ENCODE assay signal across 19 cellular contexts in genomic region chr9:131112374-131113159, GRCh38. TPM values are rescaled to one million over a fixed set of nuclear protein-coding genes. Genes with fewer than 3 reads are reported as not detected.
DNase-seq lines count a peak whose midpoint lies in the region; ATAC-seq, FAIRE-seq and TF ChIP-seq lines count a peak whose summit lies in the region.
"Had no signal": no experiment of that assay in that cellular context is flagged by ENCODE, and none has a peak within 500 bp of the region (broad histone marks: within the 10 kb centered on the region; RNA-seq: fewer than 3 reads in every experiment).

No MANE protein-coding gene starts in this region.

- H3K36me3 Mint-ChIP-seq in type B pancreatic cell, result peaks cover 3% of the 10 kb centered on the region

- no peaks in the 10 kb centered on the region for H3K79me2 ChIP-seq in HepG2 (ENCODE audit: insufficient read depth, low read length)

- TF ChIP-seq POLR2A in HepG2 (IDR thresholded peaks at IDR 0.05; ENCODE audit: insufficient read depth in 1 of 2, low read depth in 2 of 2, low read length in 2 of 2), result no peak

- H3K4me2 ChIP-seq in HepG2 (ENCODE audit: low read depth, low read length), result 0 out of 2 replicates have a peak overlapping the region, but pooled peaks have one; percentile 53
- H3K4me2 ChIP-seq: BLaER1 treated with 17β-estradiol and CSF1 and Interleukin-3, amounts not matched to agents 10 nM and 100 nM had no signal

- ATAC-seq in HepG2 (no peak), GM19455 (IDR thresholded peaks at IDR 0.05; ENCODE audit: unreplicated experiment) (no peak)
- ATAC-seq: lower lobe of right lung had no signal

- H3K27me3 ChIP-seq in HUES64 (ENCODE audit: insufficient read depth, low read length) (no peaks in the 10 kb centered on the region), HepG2 (ENCODE audit: control insufficient read depth in 1 of 2, insufficient read depth in 2 of 2, low read length in 2 of 2) (peaks cover 0 to 3% of the 10 kb centered on the region in 2 experiments; a peak in 1 of 5 replicates)
- H3K27me3 ChIP-seq: adrenal gland; BLaER1 treated with 17β-estradiol and CSF1 and Interleukin-3, amounts not matched to agents 10 nM and 100 nM; SJSA1; upper lobe of left lung had no signal

- TF ChIP-seq EP300 in HepG2 (IDR thresholded peaks at IDR 0.05; ENCODE audit: low read depth in 2 of 2, low read length in 2 of 2) (no peak), HepG2 (CRISPR knock-in tag; IDR thresholded peaks at IDR 0.05; ENCODE audit: borderline replicate concordance) (no peak)

- no peak for FAIRE-seq in HepG2 (lab: Jason Lieb, UNC)

- H3K4me1 ChIP-seq in HUES64 (ENCODE audit: insufficient read depth, low read length) (peaks cover 11% of the 10 kb centered on the region), HepG2 (ENCODE audit: insufficient read depth, low read length) (peaks cover 17% of the 10 kb centered on the region)
- H3K4me1 ChIP-seq: adrenal gland, lower lobe of right lung, SJSA1 had no signal

- TSS peak; percentile 31 for BruUV-seq in HepG2 (replicated peaks; lab: Mats Ljungman, UMichigan)

- peak overlapping the region; percentile 42; the same call in 1 of the 2 replicates for H3K9ac ChIP-seq in HUES64 (ENCODE audit: low read depth, low read length)
- H3K9ac ChIP-seq in HepG2 (ENCODE audit: insufficient read depth, low read depth, low read length), result no peak overlapping the region; the same call in 1 of the 2 replicates
- H3K9ac ChIP-seq: BLaER1 treated with 17β-estradiol and CSF1 and Interleukin-3, amounts not matched to agents 10 nM and 100 nM had no signal

- H3K4me3 ChIP-seq in HUES64 (ENCODE audit: low read length) (no peak overlapping the region), HepG2 (replicated peaks in 1 of 3; ENCODE audit: insufficient read depth in 1 of 3, low read depth in 2 of 3, low read length in 3 of 3) (no peak overlapping the region)
- H3K4me3 ChIP-seq: adrenal gland; BLaER1 treated with 17β-estradiol and CSF1 and Interleukin-3, amounts not matched to agents 10 nM and 100 nM; coronary artery; lower lobe of right lung; SJSA1; upper lobe of left lung had no signal

- intact Hi-C loops in HepG2 (cut with micrococcal nuclease; ENCODE audit: unreplicated experiment), result no loop called here

- H3K9me3 Mint-ChIP-seq in type B pancreatic cell, result no peaks in the 10 kb centered on the region
- H3K9me3 Mint-ChIP-seq: activated CD4-positive, alpha-beta memory T cell treated with anti-CD3 and anti-CD28 coated beads, Interleukin-2, amount 10 ng/mL, durations not matched to agents 7 days and 5 days had no signal

- H3K27ac Mint-ChIP-seq in type B pancreatic cell, result peak overlapping the region; percentile 100
- H3K27ac Mint-ChIP-seq: activated CD4-positive, alpha-beta memory T cell treated with anti-CD3 and anti-CD28 coated beads, Interleukin-2, amount 10 ng/mL, durations not matched to agents 7 days and 5 days had no signal

- in situ Hi-C loops in HepG2 (cut with HindIII; ENCODE audit: extremely low pct_ligation_motif_present, low pct_unique_long_range_greater_than_20kb), result no loop called here

- H3K27ac ChIP-seq in HUES64 (ENCODE audit: low read depth, low read length), result peak overlapping the region; percentile 85
- no peak overlapping the region for H3K27ac ChIP-seq in HepG2 (ENCODE audit: extremely low read length, insufficient read depth, low read length)
- H3K27ac ChIP-seq: adrenal gland; BLaER1 treated with 17β-estradiol and CSF1 and Interleukin-3, amounts not matched to agents 10 nM and 100 nM; lower lobe of right lung; SJSA1 had no signal

- no peaks in the 10 kb centered on the region for H4K20me1 ChIP-seq in HepG2 (ENCODE audit: insufficient read depth, low read length)
- H4K20me1 ChIP-seq: BLaER1 treated with 17β-estradiol and CSF1 and Interleukin-3, amounts not matched to agents 10 nM and 100 nM had no signal

- TF ChIP-seq CTCF in HepG2 (CRISPR knock-in tag; IDR thresholded peaks at IDR 0.05), result no peak
- no peak for TF ChIP-seq CTCF in type B pancreatic cell (conservative IDR thresholded peaks at IDR 0.05)

- 93% methylated on average over 23 of the region's 23 CpGs for WGBS in HUES64
- 96% methylated on average over 22 of the region's 23 CpGs for WGBS in HepG2 (ENCODE audit: low lambda C conversion rate)

- H3K4me3 Mint-ChIP-seq in type B pancreatic cell, result peak overlapping the region; percentile 51
- H3K4me3 Mint-ChIP-seq: activated CD4-positive, alpha-beta memory T cell treated with anti-CD3 and anti-CD28 coated beads, Interleukin-2, amount 10 ng/mL, durations not matched to agents 7 days and 5 days had no signal

- H3K36me3 ChIP-seq in HUES64 (ENCODE audit: insufficient read depth, low read length), result peaks cover 53% of the 10 kb centered on the region
- no peaks in the 10 kb centered on the region; a peak in 1 of 5 replicates for H3K36me3 ChIP-seq in HepG2 (replicated peaks in 1 of 2; ENCODE audit: control insufficient read depth in 1 of 2, insufficient read depth in 2 of 2, low read length in 2 of 2)
- H3K36me3 ChIP-seq: adrenal gland; BLaER1 treated with 17β-estradiol and CSF1 and Interleukin-3, amounts not matched to agents 10 nM and 100 nM; lower lobe of right lung; SJSA1; upper lobe of left lung had no signal

- POLR2A ChIA-PET in HepG2 (lab: Yijun Ruan, JAX), result interaction anchor here (1.8 to 3.2 kb wide), 2 partner anchors 11 to 13 kb away, joined by 8 to 15 read pairs; partner anchors contain the start of gene NUP214

- CTCF ChIA-PET in HepG2 (lab: Yijun Ruan, JAX; ENCODE audit: low intra/inter-chr PET ratio, low total read pairs), result no interaction called here

- DNase-seq in dermis blood vessel endothelial cell (peak; percentile 34), HepG2 (ENCODE audit: low spot score) (no peak), type B pancreatic cell (ENCODE audit: extremely low spot score, unreplicated experiment) (no peak), SKM-1 (lab: John Stamatoyannopoulos, UW; ENCODE audit: unreplicated experiment) (no peak), DMS153 treated with DMSO at 0.1 percent for 48 hours (lab: John Stamatoyannopoulos, UW; ENCODE audit: unreplicated experiment) (no peak)
- DNase-seq: activated CD4-positive, alpha-beta memory T cell treated with anti-CD3 and anti-CD28 coated beads, Interleukin-2, amount 10 ng/mL, durations not matched to agents 7 days and 5 days; DMS153; KG1; lower lobe of right lung; NCI-H1417; NCI-H446 treated with DMSO at 0.1 percent for 48 hours; stimulated activated CD4-positive, alpha-beta T cell treated with anti-CD3 and anti-CD28 coated beads, Interleukin-4, amount 100 ng/mL, for 24 hours; upper lobe of left lung had no signal

- peaks cover 9% of the 10 kb centered on the region for H3K4me1 Mint-ChIP-seq in type B pancreatic cell (ENCODE audit: unreplicated experiment)
- H3K4me1 Mint-ChIP-seq: activated CD4-positive, alpha-beta memory T cell treated with anti-CD3 and anti-CD28 coated beads, Interleukin-2, amount 10 ng/mL, durations not matched to agents 7 days and 5 days had no signal

- no peaks in the 10 kb centered on the region for H3K27me3 Mint-ChIP-seq in type B pancreatic cell

- H3K9me3 ChIP-seq in HUES64 (ENCODE audit: insufficient read depth, low read depth, low read length) (no peaks in the 10 kb centered on the region), HepG2 (ENCODE audit: low read length) (no peaks in the 10 kb centered on the region)
- H3K9me3 ChIP-seq: adrenal gland; BLaER1 treated with 17β-estradiol and CSF1 and Interleukin-3, amounts not matched to agents 10 nM and 100 nM; lower lobe of right lung; SJSA1; upper lobe of left lung had no signal

- TF ChIP-seq RAD21 in HepG2 (CRISPR knock-in tag; IDR thresholded peaks at IDR 0.05), result no peak

- no peak overlapping the region for H2AFZ ChIP-seq in HepG2 (ENCODE audit: low read length)

RNA-seq across cellular contexts. Expression of gene NUP214, which starts 12.8 kb away (rescaled TPM):
- polyA plus RNA-seq in HUES64 (2013, experiment 1 of 2), result 21.1 TPM
- polyA plus RNA-seq in HUES64 (2013, experiment 2 of 2), result 21.9 TPM
- total RNA-seq in dermis blood vessel endothelial cell, result 15.3 and 19.1 TPM in 2 replicates
- 16.0 and 30.5 TPM in 2 replicates for total RNA-seq in HepG2 (2016; rRNA removed; fragmentation: Illumina TruSeq; extraction: Trizol)
- 12.8 and 14.4 TPM in 2 replicates for total RNA-seq in HepG2 (2016; cell fraction: cytosol; rRNA removed; fragmentation: Illumina TruSeq; extraction: Trizol; ENCODE audit: low read depth)
- 14.2 and 21.5 TPM in 2 replicates for total RNA-seq in HepG2 (2016; cell fraction: insoluble cytoplasmic fraction; rRNA removed; fragmentation: Illumina TruSeq; extraction: Trizol)
- total RNA-seq in HepG2 (2016; cell fraction: membrane; rRNA removed; fragmentation: Illumina TruSeq; extraction: Trizol), result 16.6 and 17.1 TPM in 2 replicates
- 42.9 and 48.9 TPM in 2 replicates for total RNA-seq in HepG2 (2016; cell fraction: nucleus; rRNA removed; fragmentation: Illumina TruSeq; extraction: Trizol)
- 8.4 and 9.4 TPM in 2 replicates for polyA plus RNA-seq in HepG2 (2011; rRNA removed)
- polyA plus RNA-seq in HepG2 (2011; cell fraction: cytosol; rRNA removed), result 5.4 and 5.8 TPM in 2 replicates
- 22.0 and 28.1 TPM in 2 replicates for polyA plus RNA-seq in HepG2 (2011; cell fraction: nucleus; rRNA removed)
- polyA plus RNA-seq in HepG2 (2012), result 12.2 and 18.8 TPM in 2 replicates
- 6.8 and 7.2 TPM in 2 replicates for polyA plus RNA-seq in HepG2 (2016; cell fraction: cytosol; fragmentation: Illumina TruSeq; extraction: Trizol; ENCODE audit: low read depth)
- polyA plus RNA-seq in HepG2 (2016; cell fraction: insoluble cytoplasmic fraction; fragmentation: Illumina TruSeq; extraction: Trizol; ENCODE audit: low read depth), result 27.0 TPM in 2 replicates
- polyA plus RNA-seq in HepG2 (2016; cell fraction: membrane; fragmentation: Illumina TruSeq; extraction: Trizol; ENCODE audit: low read depth), result 6.4 and 9.3 TPM in 2 replicates
- 38.4 and 46.4 TPM in 2 replicates for polyA plus RNA-seq in HepG2 (2016; cell fraction: nucleus; fragmentation: Illumina TruSeq; extraction: Trizol; ENCODE audit: insufficient read depth, low read depth)
- 35.2 and 116 TPM in 2 replicates for polyA minus RNA-seq in HepG2 (2011; rRNA and poly(A)+ RNA removed; ENCODE audit: low replicate concordance)
- polyA minus RNA-seq in HepG2 (2011; cell fraction: cytosol; rRNA and poly(A)+ RNA removed), result 12.6 and 17.9 TPM in 2 replicates
- 52.3 and 53.4 TPM in 2 replicates for polyA minus RNA-seq in HepG2 (2011; cell fraction: nucleus; rRNA and poly(A)+ RNA removed)
- 51.0 and 67.1 TPM in 2 replicates for total RNA-seq in type B pancreatic cell (ENCODE audit: low replicate concordance)

RNA-seq across cellular contexts. Expression of gene AIF1L, which starts 16.2 kb away (rescaled TPM):
- 99.3 TPM for polyA plus RNA-seq in HUES64 (2013, experiment 1 of 2)
- 99.3 TPM for polyA plus RNA-seq in HUES64 (2013, experiment 2 of 2)
- total RNA-seq in dermis blood vessel endothelial cell, result 15.3 and 26.4 TPM in 2 replicates
- 36.5 and 42.7 TPM in 2 replicates for total RNA-seq in HepG2 (2016; rRNA removed; fragmentation: Illumina TruSeq; extraction: Trizol)
- total RNA-seq in HepG2 (2016; cell fraction: cytosol; rRNA removed; fragmentation: Illumina TruSeq; extraction: Trizol; ENCODE audit: low read depth), result 6.6 and 7.0 TPM in 2 replicates
- total RNA-seq in HepG2 (2016; cell fraction: insoluble cytoplasmic fraction; rRNA removed; fragmentation: Illumina TruSeq; extraction: Trizol), result 34.7 and 36.0 TPM in 2 replicates
- 23.1 and 24.2 TPM in 2 replicates for total RNA-seq in HepG2 (2016; cell fraction: membrane; rRNA removed; fragmentation: Illumina TruSeq; extraction: Trizol)
- total RNA-seq in HepG2 (2016; cell fraction: nucleus; rRNA removed; fragmentation: Illumina TruSeq; extraction: Trizol), result 18.6 and 21.4 TPM in 2 replicates
- 12.1 and 12.4 TPM in 2 replicates for polyA plus RNA-seq in HepG2 (2011; rRNA removed)
- 9.1 and 9.5 TPM in 2 replicates for polyA plus RNA-seq in HepG2 (2011; cell fraction: cytosol; rRNA removed)
- 9.2 and 9.6 TPM in 2 replicates for polyA plus RNA-seq in HepG2 (2011; cell fraction: nucleus; rRNA removed)
- polyA plus RNA-seq in HepG2 (2012), result 9.9 and 10.9 TPM in 2 replicates
- polyA plus RNA-seq in HepG2 (2016; cell fraction: cytosol; fragmentation: Illumina TruSeq; extraction: Trizol; ENCODE audit: low read depth), result 12.3 and 14.5 TPM in 2 replicates
- polyA plus RNA-seq in HepG2 (2016; cell fraction: insoluble cytoplasmic fraction; fragmentation: Illumina TruSeq; extraction: Trizol; ENCODE audit: low read depth), result 40.5 and 48.2 TPM in 2 replicates
- polyA plus RNA-seq in HepG2 (2016; cell fraction: membrane; fragmentation: Illumina TruSeq; extraction: Trizol; ENCODE audit: low read depth), result 21.8 and 26.9 TPM in 2 replicates
- 29.8 and 37.4 TPM in 2 replicates for polyA plus RNA-seq in HepG2 (2016; cell fraction: nucleus; fragmentation: Illumina TruSeq; extraction: Trizol; ENCODE audit: insufficient read depth, low read depth)
- 17.7 and 21.6 TPM in 2 replicates for polyA minus RNA-seq in HepG2 (2011; rRNA and poly(A)+ RNA removed; ENCODE audit: low replicate concordance)
- 8.5 and 8.7 TPM in 2 replicates for polyA minus RNA-seq in HepG2 (2011; cell fraction: cytosol; rRNA and poly(A)+ RNA removed)
- 5.8 and 6.1 TPM in 2 replicates for polyA minus RNA-seq in HepG2 (2011; cell fraction: nucleus; rRNA and poly(A)+ RNA removed)
- 44.1 and 50.3 TPM in 2 replicates for total RNA-seq in type B pancreatic cell (ENCODE audit: low replicate concordance)
